Comparison of ENCODE assay signal across 21 cellular contexts in genomic region chr2:223487447-223487846, GRCh38.
DNase-seq lines count a peak whose midpoint lies in the region; ATAC-seq, FAIRE-seq and TF ChIP-seq lines count a peak whose summit lies in the region.
"Had no signal": no experiment of that assay in that cellular context is flagged by ENCODE, and none has a peak within 500 bp of the region (broad histone marks: within the 10 kb centered on the region; RNA-seq: fewer than 3 reads in every experiment).

No MANE protein-coding gene starts in this region.

- no TSS peak for BruUV-seq in K562 (replicated peaks; lab: Mats Ljungman, UMichigan)

- peak; percentile 76 for DNase-seq in NCI-H82 treated with DMSO at 0.1 percent for 48 hours (lab: John Stamatoyannopoulos, UW; ENCODE audit: unreplicated experiment)
- no peak for DNase-seq in K562 (ENCODE audit: extremely low read depth in 1 of 4, low spot score in 3 of 4)
- no peak for DNase-seq in type B pancreatic cell (ENCODE audit: extremely low spot score, unreplicated experiment)
- DNase-seq in inferior parietal cortex (ENCODE audit: extremely low spot score), result no peak
- no peak for DNase-seq in H7
- DNase-seq: DMS53, GDM1, GOT3, NCI-H1092 treated with DMSO at 0.1 percent for 48 hours, NCI-H1436 treated with DMSO at 0.1 percent for 48 hours, NCI-H1930, NCI-H748 treated with DMSO at 0.1 percent for 48 hours, Peyer's patch, SJCRH30, SW 1271 had no signal

- H3K9ac ChIP-seq in BLaER1, result no peak overlapping the region
- no peak overlapping the region for H3K9ac ChIP-seq in K562 (ENCODE audit: insufficient read depth in 1 of 2, low read depth in 2 of 2, low read length in 2 of 2)

- no peaks in the 10 kb centered on the region for H3K36me3 Mint-ChIP-seq in type B pancreatic cell
- H3K36me3 Mint-ChIP-seq: CD14-positive monocyte had no signal

- H3K9me3 ChIP-seq in BLaER1 (peaks cover 21% of the 10 kb centered on the region), K562 (replicated peaks; ENCODE audit: control insufficient read depth, insufficient read depth, low read depth, low read length) (no peaks in the 10 kb centered on the region)
- H3K9me3 ChIP-seq: Peyer's patch, SJCRH30 had no signal

- H3K27ac ChIP-seq in BLaER1 (peak overlapping the region; percentile 67; the same call in 1 of the 2 replicates), K562 (ENCODE audit: extremely low read depth, low read depth, low read length) (no peak overlapping the region)
- H3K27ac ChIP-seq: Peyer's patch, SJCRH30 had no signal

- H3K4me1 ChIP-seq in BLaER1 (peaks cover 76% of the 10 kb centered on the region), K562 (replicated peaks in 1 of 2; ENCODE audit: control insufficient read depth in 2 of 2, insufficient read depth in 2 of 2, low read length in 2 of 2) (no peaks in the 10 kb centered on the region; a peak in 2 of 5 replicates)
- H3K4me1 ChIP-seq: Peyer's patch, SJCRH30 had no signal

- ATAC-seq in K562, result no peak
- ATAC-seq in GM19395 (IDR thresholded peaks at IDR 0.05; ENCODE audit: unreplicated experiment), result no peak
- ATAC-seq: HCT116 had no signal

- 0% methylated on average over 1 of the region's 1 CpG for WGBS in K562 (ENCODE audit: insufficient coverage, low coverage, missing lambda C conversion rate)

- POLR2A ChIA-PET in K562 (lab: Yijun Ruan, JAX), result no interaction called here

- H3K4me3 Mint-ChIP-seq in type B pancreatic cell, result no peak overlapping the region
- H3K4me3 Mint-ChIP-seq: CD14-positive monocyte had no signal

- no peak overlapping the region for H2AFZ ChIP-seq in K562 (ENCODE audit: low read depth, low read length)

- H3K4me1 Mint-ChIP-seq in type B pancreatic cell (ENCODE audit: unreplicated experiment), result peaks cover 6% of the 10 kb centered on the region
- H3K4me1 Mint-ChIP-seq: CD14-positive monocyte had no signal

- H4K20me1 ChIP-seq in BLaER1, result no peaks in the 10 kb centered on the region
- no peaks in the 10 kb centered on the region for H4K20me1 ChIP-seq in K562 (replicated peaks; ENCODE audit: control insufficient read depth, insufficient read depth, low read length)

- peak overlapping the region; percentile 73 for H3K4me2 ChIP-seq in BLaER1
- H3K4me2 ChIP-seq in K562 (ENCODE audit: insufficient read depth, low read length), result no peak overlapping the region

- intact Hi-C loops in K562 (cut with micrococcal nuclease), result no loop called here

- TF ChIP-seq POLR2A in K562 (conservative IDR thresholded peaks at IDR 0.05), result no peak

- no peaks in the 10 kb centered on the region for H3K27me3 Mint-ChIP-seq in type B pancreatic cell

- H3K9me3 Mint-ChIP-seq in type B pancreatic cell, result peaks cover 9% of the 10 kb centered on the region

- no peaks in the 10 kb centered on the region for H3K27me3 ChIP-seq in BLaER1
- H3K27me3 ChIP-seq in K562 (ENCODE audit: control insufficient read depth in 2 of 2, insufficient read depth in 2 of 2, low read length in 2 of 2), result no peaks in the 10 kb centered on the region
- H3K27me3 ChIP-seq in H7 (ENCODE audit: control insufficient read depth, insufficient read depth, low read length), result no peaks in the 10 kb centered on the region
- H3K27me3 ChIP-seq: Peyer's patch, SJCRH30 had no signal

- H3K36me3 ChIP-seq in BLaER1 (no peaks in the 10 kb centered on the region), K562 (ENCODE audit: control insufficient read depth, insufficient read depth, low read length) (no peaks in the 10 kb centered on the region), H7 (replicated peaks; ENCODE audit: control insufficient read depth, insufficient read depth, low read length) (no peaks in the 10 kb centered on the region)
- H3K36me3 ChIP-seq: Peyer's patch, SJCRH30 had no signal

- no peaks in the 10 kb centered on the region for H3K9me1 ChIP-seq in K562 (ENCODE audit: control insufficient read depth, insufficient read depth, low read length)

- FAIRE-seq in K562 (lab: Jason Lieb, UNC), result no peak
- FAIRE-seq: D721Med, GM18507 had no signal

- peak overlapping the region; percentile 7 for H3K27ac Mint-ChIP-seq in type B pancreatic cell
- H3K27ac Mint-ChIP-seq: CD14-positive monocyte had no signal

- no peak for TF ChIP-seq RAD21 in K562 (CRISPR knock-in tag; conservative IDR thresholded peaks at IDR 0.05 in 1 of 2, IDR thresholded peaks at IDR 0.05 in 1 of 2)

- TF ChIP-seq EP300 in K562 (IDR thresholded peaks at IDR 0.05; ENCODE audit: low read length), result no peak

- TF ChIP-seq CTCF in K562 (IDR thresholded peaks at IDR 0.05 in 2 of 3, conservative IDR thresholded peaks at IDR 0.05 in 1 of 3; ENCODE audit: insufficient read depth in 2 of 3, low read depth in 1 of 3, low read length in 3 of 3), result no peak
- no peak for TF ChIP-seq CTCF in type B pancreatic cell (conservative IDR thresholded peaks at IDR 0.05)

- H3K4me3 ChIP-seq in BLaER1 (no peak overlapping the region), K562 (no peak overlapping the region), H7 (ENCODE audit: insufficient read depth, low read depth, low read length) (no peak overlapping the region)
- H3K4me3 ChIP-seq: Peyer's patch, SJCRH30 had no signal

- in situ Hi-C loops in K562 (cut with MboI), result no loop called here

- H3K79me2 ChIP-seq in K562 (ENCODE audit: control insufficient read depth, insufficient read depth, low read length), result no peaks in the 10 kb centered on the region

- CTCF ChIA-PET in K562 (lab: Yijun Ruan, JAX; ENCODE audit: low intra/inter-chr PET ratio), result no interaction called here

TF ChIP-seq in K562, 482 proteins besides CTCF, POLR2A, EP300 and RAD21:
- peak; percentile 39; the same call in 1 of the 2 replicates for TF ChIP-seq FOSL1 (tag; conservative IDR thresholded peaks at IDR 0.05)
- TF ChIP-seq MEF2D (tag; conservative IDR thresholded peaks at IDR 0.05; ENCODE audit: low read depth), result peak; percentile 90
- peak; percentile 55 for TF ChIP-seq MEIS2 (IDR thresholded peaks at IDR 0.05; ENCODE audit: partially characterized antibody)
- TF ChIP-seq FOXJ3 (CRISPR knock-in tag; IDR thresholded peaks at IDR 0.05), result no peak
- no peak for TF ChIP-seq SIN3B (IDR thresholded peaks at IDR 0.05; ENCODE audit: low read depth)
- no peak for TF ChIP-seq PBX2 (CRISPR knock-in tag; IDR thresholded peaks at IDR 0.05; ENCODE audit: low read depth)
- TF ChIP-seq PBX2 (tag; conservative IDR thresholded peaks at IDR 0.05; ENCODE audit: low read depth), result peak; percentile 75
TF ChIP-seq in K562: peak in this region for 4.
